ENCODE assay signal across 13 cellular contexts in the genomic region with DNA sequence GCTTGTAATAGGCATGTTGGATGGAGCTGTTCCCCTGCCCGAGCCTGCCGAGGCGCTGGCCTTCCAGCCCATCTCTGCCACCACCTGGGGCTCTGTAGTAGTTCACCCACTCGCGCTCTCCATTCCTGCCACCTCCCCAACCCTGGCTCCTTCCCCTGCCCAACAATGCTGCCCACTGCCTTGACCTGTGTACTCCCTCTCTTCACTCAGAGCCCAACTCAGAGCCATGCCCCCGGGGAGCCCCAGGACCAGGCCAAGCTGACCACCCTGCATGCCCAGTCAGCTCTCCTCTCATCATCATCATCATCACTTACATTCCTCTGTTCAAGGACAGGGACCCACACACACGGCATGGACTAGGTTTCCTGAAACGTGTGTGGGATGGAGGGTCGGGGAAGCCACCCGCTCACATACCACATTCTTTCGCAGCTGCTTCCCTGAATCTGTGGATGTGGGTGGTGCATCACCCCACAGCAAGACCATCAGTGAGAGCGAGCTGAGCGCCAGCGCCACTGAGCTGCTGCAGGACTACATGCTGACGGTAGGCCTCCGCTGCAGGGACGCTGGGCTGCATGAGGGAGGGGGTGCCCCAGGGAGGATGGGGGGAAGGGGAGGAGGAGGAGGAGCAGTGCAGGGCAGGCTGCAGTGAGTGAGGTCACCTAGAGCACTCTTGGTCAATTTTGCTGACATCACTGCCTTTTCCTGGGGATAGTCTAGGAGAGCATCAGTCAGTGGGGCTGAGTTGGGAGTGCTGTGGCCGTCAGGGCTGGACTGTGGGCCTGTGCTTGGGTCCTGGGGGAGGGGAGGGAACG. TPM values are rescaled to one million over a fixed set of nuclear protein-coding genes. Genes with fewer than 3 reads are reported as not detected.
DNase-seq lines count a peak whose midpoint lies in the region; ATAC-seq and TF ChIP-seq lines count a peak whose summit lies in the region.
"Had no signal": no experiment of that assay in that cellular context is flagged by ENCODE, and none has a peak within 500 bp of the region (broad histone marks: within the 10 kb centered on the region; RNA-seq: fewer than 3 reads in every experiment).

No MANE protein-coding gene starts in this region.

- TF ChIP-seq CTCF in BE2C (IDR thresholded peaks at IDR 0.05; ENCODE audit: low read depth, low read length) (peak; percentile 46), GM13977 (IDR thresholded peaks at IDR 0.05; ENCODE audit: extremely low read depth, insufficient read depth, missing control alignments) (no peak)

- peak overlapping the region; percentile 52 for H3K27ac ChIP-seq in layer of hippocampus (ENCODE audit: low read depth, low read length)
- H3K27ac ChIP-seq: stomach had no signal

- H3K27me3 ChIP-seq in BE2C = no peaks in the 10 kb centered on the region
- H3K27me3 ChIP-seq in layer of hippocampus (ENCODE audit: control insufficient read depth, insufficient read depth, low read length) = no peaks in the 10 kb centered on the region
- H3K27me3 ChIP-seq: stomach had no signal

- H3K36me3 Mint-ChIP-seq in activated T-helper 2 cell treated with anti-CD3 and anti-CD28 coated beads, Interferon-gamma antibody, Interleukin-2, Interleukin-4, amounts not matched to agents 10 μg/mL and 5 μg/mL and 100 μg/mL, durations not matched to agents 14 hours and 24 hours and 36 hours (ENCODE audit: low read depth) = peaks cover 54% of the 10 kb centered on the region

- H3K27ac Mint-ChIP-seq in activated T-helper 2 cell treated with anti-CD3 and anti-CD28 coated beads, Interferon-gamma antibody, Interleukin-2, Interleukin-4, amounts not matched to agents 10 μg/mL and 5 μg/mL and 100 μg/mL, durations not matched to agents 14 hours and 24 hours and 36 hours = peak overlapping the region; percentile 7

- ATAC-seq in GM18520 (IDR thresholded peaks at IDR 0.05; ENCODE audit: unreplicated experiment) (no peak), HG02840 (IDR thresholded peaks at IDR 0.05; ENCODE audit: low FRiP score, unreplicated experiment) (no peak), GM21360 (IDR thresholded peaks at IDR 0.05; ENCODE audit: unreplicated experiment) (no peak)

- H3K4me1 ChIP-seq in BE2C = peaks cover 28% of the 10 kb centered on the region

- in situ Hi-C loops in GM13977 (cut with MboI; ENCODE audit: low pct_unique_long_range_greater_than_20kb, low sequenced_read_pairs, unreplicated experiment) = no loop called here

- H3K27me3 Mint-ChIP-seq in activated T-helper 2 cell treated with anti-CD3 and anti-CD28 coated beads, Interferon-gamma antibody, Interleukin-2, Interleukin-4, amounts not matched to agents 10 μg/mL and 5 μg/mL and 100 μg/mL, durations not matched to agents 14 hours and 24 hours and 36 hours (ENCODE audit: low read depth) = no peaks in the 10 kb centered on the region

- peaks cover 8% of the 10 kb centered on the region for H3K36me3 ChIP-seq in BE2C

- H3K4me3 ChIP-seq in BE2C (ENCODE audit: low read depth, low read length) = peak overlapping the region; percentile 23
- H3K4me3 ChIP-seq: stomach had no signal

- intact Hi-C loops in activated T-helper 2 cell treated with anti-CD3 and anti-CD28 coated beads, Interferon-gamma antibody, Interleukin-2, Interleukin-4, amounts not matched to agents 10 μg/mL and 5 μg/mL and 100 μg/mL, durations not matched to agents 14 hours and 24 hours and 36 hours (cut with micrococcal nuclease) = no loop called here

- no peaks in the 10 kb centered on the region for H3K4me1 Mint-ChIP-seq in activated T-helper 2 cell treated with anti-CD3 and anti-CD28 coated beads, Interferon-gamma antibody, Interleukin-2, Interleukin-4, amounts not matched to agents 10 μg/mL and 5 μg/mL and 100 μg/mL, durations not matched to agents 14 hours and 24 hours and 36 hours (ENCODE audit: low read depth)

- no peak overlapping the region for H3K4me3 Mint-ChIP-seq in activated T-helper 2 cell treated with anti-CD3 and anti-CD28 coated beads, Interferon-gamma antibody, Interleukin-2, Interleukin-4, amounts not matched to agents 10 μg/mL and 5 μg/mL and 100 μg/mL, durations not matched to agents 14 hours and 24 hours and 36 hours (ENCODE audit: low read depth)

- H3K9me3 Mint-ChIP-seq in activated T-helper 2 cell treated with anti-CD3 and anti-CD28 coated beads, Interferon-gamma antibody, Interleukin-2, Interleukin-4, amounts not matched to agents 10 μg/mL and 5 μg/mL and 100 μg/mL, durations not matched to agents 14 hours and 24 hours and 36 hours = no peaks in the 10 kb centered on the region

- no peaks in the 10 kb centered on the region for H3K9me3 ChIP-seq in BE2C
- H3K9me3 ChIP-seq: stomach had no signal

- DNase-seq in BE2C = peak; percentile 78
- peak; percentile 37 for DNase-seq in ELF-1 (ENCODE audit: low read depth, low spot score)
- no peak for DNase-seq in activated T-helper 2 cell treated with anti-CD3 and anti-CD28 coated beads, Interferon-gamma antibody, Interleukin-2, Interleukin-4, amounts not matched to agents 10 μg/mL and 5 μg/mL and 100 μg/mL, durations not matched to agents 14 hours and 24 hours and 36 hours (ENCODE audit: low spot score)
- DNase-seq in GM13977 (ENCODE audit: low spot score) = no peak
- DNase-seq: COR-L47; Kasumi-1; NCI-H2171; stimulated activated CD4-positive, alpha-beta T cell treated with anti-CD3 and anti-CD28 coated beads, Interleukin-1b, Interleukin-23, amount 100 ng/mL, for 48 hours; stomach had no signal

RNA-seq across cellular contexts. Expression of a gene that starts 15.5 kb away (rescaled TPM):
- polyA plus RNA-seq in BE2C (2012; ENCODE audit: insufficient read depth, insufficient read length, low read depth) = 21.8 TPM
- 0.30 and 0.52 TPM in 2 replicates for total RNA-seq in activated T-helper 2 cell treated with anti-CD3 and anti-CD28 coated beads, Interferon-gamma antibody, Interleukin-2, Interleukin-4, amounts not matched to agents 10 μg/mL and 5 μg/mL and 100 μg/mL, durations not matched to agents 14 hours and 24 hours and 36 hours

RNA-seq across cellular contexts. Expression of a gene that starts 38.3 kb away (rescaled TPM):
- 221 TPM for polyA plus RNA-seq in BE2C (2012; ENCODE audit: insufficient read depth, insufficient read length, low read depth)
- total RNA-seq in activated T-helper 2 cell treated with anti-CD3 and anti-CD28 coated beads, Interferon-gamma antibody, Interleukin-2, Interleukin-4, amounts not matched to agents 10 μg/mL and 5 μg/mL and 100 μg/mL, durations not matched to agents 14 hours and 24 hours and 36 hours = 167 and 180 TPM in 2 replicates

Comparison
In these comparisons a context has a peak if more than half of its experiments do, and no peak if none do; other contexts are left out.
1. DNase-seq: peak in BE2C (single experiment) and ELF-1 (single experiment); none in activated T-helper 2 cell treated with anti-CD3 and anti-CD28 coated beads, Interferon-gamma antibody, Interleukin-2, Interleukin-4, amounts not matched to agents 10 μg/mL and 5 μg/mL and 100 μg/mL, durations not matched to agents 14 hours and 24 hours and 36 hours (single experiment) and GM13977 (single experiment).